Comparison of ENCODE assay signal across 18 cellular contexts in the genomic region with DNA sequence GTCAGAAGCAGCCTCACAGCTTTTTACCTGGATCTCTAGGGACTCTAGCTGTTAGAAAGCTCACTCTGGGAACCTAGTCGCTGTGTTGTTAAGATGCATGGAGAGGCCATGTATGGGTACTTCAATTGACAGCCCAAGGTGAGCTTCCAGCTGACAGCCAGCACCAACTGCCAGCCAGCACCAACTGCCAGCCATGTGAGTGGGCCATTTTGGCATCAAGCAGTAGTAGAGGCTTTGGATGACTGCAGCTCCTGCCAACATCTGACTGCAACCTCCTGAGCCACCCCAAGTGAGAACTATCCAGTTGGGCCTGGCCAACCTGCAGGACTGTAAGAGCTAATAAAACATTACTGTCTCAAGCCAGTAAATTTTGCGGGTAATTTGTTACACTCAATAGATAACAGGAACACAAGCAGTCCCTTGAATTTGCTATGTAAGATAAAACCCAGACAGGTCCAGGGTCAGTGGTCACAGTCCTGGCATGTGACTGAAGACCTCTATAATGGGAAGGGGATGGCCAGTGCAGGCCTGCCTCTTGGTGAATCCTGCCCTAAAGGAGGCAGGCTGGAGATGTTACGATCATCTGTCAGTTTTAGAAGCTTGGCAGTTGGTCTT. TPM values are rescaled to one million over a fixed set of nuclear protein-coding genes. Genes with fewer than 3 reads are reported as not detected.
DNase-seq lines count a peak whose midpoint lies in the region; ATAC-seq and TF ChIP-seq lines count a peak whose summit lies in the region.
"Had no signal": no experiment of that assay in that cellular context is flagged by ENCODE, and none has a peak within 500 bp of the region (broad histone marks: within the 10 kb centered on the region; RNA-seq: fewer than 3 reads in every experiment).

No MANE protein-coding gene starts in this region.

- H2BK12ac ChIP-seq in neuronal stem cell (ENCODE audit: low read length): no peak overlapping the region

- H3K4me1 ChIP-seq in gastrocnemius medialis (peaks cover 16 to 17% of the 10 kb centered on the region in 2 donors), neuronal stem cell (ENCODE audit: control insufficient read depth in 2 of 2, insufficient read depth in 1 of 2, low read depth in 1 of 2, low read length in 2 of 2) (peaks cover 0 to 2% of the 10 kb centered on the region in 2 donors)

- no peak overlapping the region for H3K9ac ChIP-seq in neuronal stem cell (ENCODE audit: low read depth, low read length, poor library complexity)

- in situ Hi-C loops in gastrocnemius medialis (cut with MboI; ENCODE audit: low sequenced_read_pairs in 4 of 4): no loop called here

- no peak overlapping the region for H3K18ac ChIP-seq in neuronal stem cell (ENCODE audit: low read length)

- H3K27me3 ChIP-seq in gastrocnemius medialis: no peaks in the 10 kb centered on the region
- H3K27me3 ChIP-seq in neuronal stem cell (ENCODE audit: control insufficient read depth in 3 of 3, insufficient read depth in 3 of 3, low read depth in 1 of 3, low read length in 3 of 3): no peaks in the 10 kb centered on the region
- H3K27me3 ChIP-seq: MG63 had no signal

- H3K23ac ChIP-seq in neuronal stem cell (ENCODE audit: low read depth, low read length, poor library complexity): no peak overlapping the region

- H4K8ac ChIP-seq in neuronal stem cell (ENCODE audit: low read depth, low read length): no peak overlapping the region

- no CpG with 5 or more reads among the region's 3 CpGs for WGBS in neuronal stem cell (ENCODE audit: extremely low coverage in 2 of 2, insufficient read length in 2 of 2, insufficient replicate concordance in 1 of 2), 2 donors

- no peak overlapping the region for H3K4me3 ChIP-seq in gastrocnemius medialis
- no peak overlapping the region for H3K4me3 ChIP-seq in neuronal stem cell (ENCODE audit: low read length in 2 of 2)
- H3K4me3 ChIP-seq: GM23338, MG63, SK-N-MC had no signal

- peak; percentile 57 for DNase-seq in Right ventricle myocardium superior
- DNase-seq in cardiac septum (ENCODE audit: low spot score): no peak
- peak; percentile 65 for DNase-seq in NCI-H345 (lab: John Stamatoyannopoulos, UW)
- DNase-seq in cerebellar cortex (ENCODE audit: low spot score): peak; percentile 83
- DNase-seq in gastrocnemius medialis: peak; percentile 34 to 57
- DNase-seq in neuronal stem cell (ENCODE audit: low spot score): no peak
- DNase-seq: COR-L47, IMR-90, Karpas-422, MG63, NCI-H1105, NCI-H187 treated with DMSO at 0.1 percent for 48 hours, NCI-H774 had no signal

- H3K27ac ChIP-seq in gastrocnemius medialis (peak overlapping the region in 1 of 4 donors; percentile 33), neuronal stem cell (replicated peaks; ENCODE audit: low read length) (no peak overlapping the region)
- H3K27ac ChIP-seq: SK-N-MC had no signal

- H2AFZ ChIP-seq in neuronal stem cell (ENCODE audit: low read length): no peak overlapping the region
- H2AFZ ChIP-seq: GM23338 had no signal

- intact Hi-C loops in Right ventricle myocardium superior (cut with DNase I) (no loop called here), cardiac septum (cut with DNase I) (no loop called here), gastrocnemius medialis (cut with DNase I; ENCODE audit: low total_unique reads) (no loop called here)

- no peak for TF ChIP-seq POLR2A in gastrocnemius medialis (IDR thresholded peaks at IDR 0.05)

- no peak overlapping the region for H3K4me2 ChIP-seq in neuronal stem cell (ENCODE audit: insufficient read depth, low read length, poor library complexity, severe bottlenecking)
- H3K4me2 ChIP-seq: GM23338 had no signal

- H2BK120ac ChIP-seq in neuronal stem cell (ENCODE audit: low read depth, low read length): no peak overlapping the region

- H3K9me3 ChIP-seq in gastrocnemius medialis (no peaks in the 10 kb centered on the region), neuronal stem cell (replicated peaks in 1 of 2; ENCODE audit: control insufficient read depth in 2 of 2, insufficient read depth in 1 of 2, low read depth in 1 of 2, low read length in 2 of 2) (no peaks in the 10 kb centered on the region)
- H3K9me3 ChIP-seq: MG63 had no signal

- no peak overlapping the region for H2AK5ac ChIP-seq in neuronal stem cell (ENCODE audit: low read depth, low read length)

- no peak overlapping the region for H3K14ac ChIP-seq in neuronal stem cell (ENCODE audit: low read length)

- no peak for TF ChIP-seq CTCF in gastrocnemius medialis (IDR thresholded peaks at IDR 0.05 in 4 of 5, conservative IDR thresholded peaks at IDR 0.05 in 1 of 5)

- peak; percentile 87 for ATAC-seq in Right ventricle myocardium superior (ENCODE audit: poor library complexity)
- ATAC-seq in gastrocnemius medialis: peak; percentile 67 to 75
- ATAC-seq in GM19467 (IDR thresholded peaks at IDR 0.05; ENCODE audit: unreplicated experiment): no peak
- ATAC-seq: GM23338, HCT116, Panc1 had no signal

- H4K91ac ChIP-seq in neuronal stem cell (ENCODE audit: low read depth, low read length, poor library complexity): no peak overlapping the region

- H2BK5ac ChIP-seq in neuronal stem cell (ENCODE audit: low read length): no peak overlapping the region

- no peak overlapping the region for H2BK15ac ChIP-seq in neuronal stem cell (ENCODE audit: low read length)

- H3K79me1 ChIP-seq in neuronal stem cell (ENCODE audit: low read depth, low read length): no peaks in the 10 kb centered on the region

- no peak overlapping the region for H3K4ac ChIP-seq in neuronal stem cell (ENCODE audit: low read length)

- H3K36me3 ChIP-seq in gastrocnemius medialis (no peaks in the 10 kb centered on the region), neuronal stem cell (replicated peaks in 1 of 2; ENCODE audit: control insufficient read depth in 2 of 2, insufficient read depth in 2 of 2, low read length in 2 of 2) (no peaks in the 10 kb centered on the region)
- H3K36me3 ChIP-seq: MG63 had no signal

RNA-seq across cellular contexts. Expression of gene EPHB1, which starts 29.7 kb away (rescaled TPM):
- total RNA-seq in Right ventricle myocardium superior (1.1 TPM), cardiac septum (1.1 TPM), gastrocnemius medialis (1 to 10 TPM in 3 of 4 donors, under 1 TPM in 1; 1.00 to 8.9 (median 4.5) TPM)
- polyA plus RNA-seq in neuronal stem cell (2013, experiment 1 of 2): 8.8 TPM
- 9.0 TPM for polyA plus RNA-seq in neuronal stem cell (2013, experiment 2 of 2)

Comparison
In these comparisons a context has a peak if more than half of its experiments do, and no peak if none do; other contexts are left out.
1. DNase-seq: peak in Right ventricle myocardium superior (single experiment), NCI-H345 (single experiment), cerebellar cortex (single experiment) and gastrocnemius medialis (2 of 2); none in cardiac septum (single experiment) and neuronal stem cell (single experiment).